ENCODE assay signal across 17 cellular contexts in the genomic region with DNA sequence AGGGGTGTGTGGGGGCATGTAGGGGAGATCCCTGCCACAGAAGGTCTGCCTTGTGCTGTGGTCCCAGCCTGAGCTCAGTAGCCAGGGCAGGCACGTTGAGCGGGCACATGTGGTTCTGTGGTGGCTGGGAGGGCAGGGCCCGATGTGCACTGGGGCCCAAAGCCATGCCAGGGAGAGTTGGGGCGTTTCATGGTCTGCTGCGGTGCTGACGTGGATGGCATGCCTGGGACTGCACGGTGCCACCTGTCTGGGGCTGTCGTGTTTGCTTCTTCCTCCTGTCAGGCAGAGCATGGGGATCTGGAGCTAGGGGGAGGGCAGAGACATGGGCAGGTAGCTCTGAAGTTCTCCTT. TPM values are rescaled to one million over a fixed set of nuclear protein-coding genes. Genes with fewer than 3 reads are reported as not detected.
DNase-seq lines count a peak whose midpoint lies in the region; ATAC-seq and TF ChIP-seq lines count a peak whose summit lies in the region.
"Had no signal": no experiment of that assay in that cellular context is flagged by ENCODE, and none has a peak within 500 bp of the region (broad histone marks: within the 10 kb centered on the region; RNA-seq: fewer than 3 reads in every experiment).

No MANE protein-coding gene starts in this region.

- ATAC-seq in activated T-helper 17 cell treated with anti-CD3 and anti-CD28 coated beads, Interleukin-2, amount 50 U/mL, for 72 hours (replicated peaks), result no peak
- ATAC-seq in effector memory CD8-positive, alpha-beta T cell (replicated peaks), result no peak
- ATAC-seq in HG03045 (IDR thresholded peaks at IDR 0.05; ENCODE audit: unreplicated experiment), result no peak

- H3K27me3 Mint-ChIP-seq in activated T-cell treated with anti-CD3 and anti-CD28 coated beads, Interleukin-2, amount 50 U/mL, for 24 hours, result no peaks in the 10 kb centered on the region
- H3K27me3 Mint-ChIP-seq in activated T-helper 17 cell treated with anti-CD3 and anti-CD28 coated beads, Interleukin-2, amount 50 U/mL, for 72 hours, result no peaks in the 10 kb centered on the region
- no peaks in the 10 kb centered on the region for H3K27me3 Mint-ChIP-seq in effector memory CD8-positive, alpha-beta T cell
- H3K27me3 Mint-ChIP-seq: CD4-positive, CD25-positive, alpha-beta regulatory T cell had no signal

- H3K27ac ChIP-seq in osteoblast (ENCODE audit: low read depth, low read length) (no peak overlapping the region), vagina (no peak overlapping the region)
- H3K27ac ChIP-seq: 22Rv1; BLaER1 treated with 17β-estradiol and CSF1 and Interleukin-3, amounts not matched to agents 10 nM and 100 nM; HL-60 had no signal

- H3K4me3 Mint-ChIP-seq in activated T-cell treated with anti-CD3 and anti-CD28 coated beads, Interleukin-2, amount 50 U/mL, for 24 hours, result no peak overlapping the region
- no peak overlapping the region for H3K4me3 Mint-ChIP-seq in activated T-helper 17 cell treated with anti-CD3 and anti-CD28 coated beads, Interleukin-2, amount 50 U/mL, for 72 hours
- H3K4me3 Mint-ChIP-seq in effector memory CD8-positive, alpha-beta T cell, result no peak overlapping the region
- H3K4me3 Mint-ChIP-seq: CD4-positive, CD25-positive, alpha-beta regulatory T cell had no signal

- no peaks in the 10 kb centered on the region for H3K79me2 ChIP-seq in osteoblast (ENCODE audit: insufficient read depth, low read length)

- DNase-seq in activated T-cell treated with anti-CD3 and anti-CD28 coated beads, Interleukin-2, amount 50 U/mL, for 24 hours, result no peak
- no peak for DNase-seq in activated T-cell treated with anti-CD3 and anti-CD28 coated beads, Interleukin-2, amount 50 U/mL, for 1 hour
- no peak for DNase-seq in effector memory CD8-positive, alpha-beta T cell
- DNase-seq in osteoblast (ENCODE audit: insufficient read length, low spot score, missing footprints) (peak; percentile 49), AG20443 (ENCODE audit: low spot score) (no peak), vagina (ENCODE audit: extremely low spot score in 2 of 2) (no peak)
- DNase-seq: AML-193; CD4-positive, CD25-positive, alpha-beta regulatory T cell; DMS53; GF-D8 had no signal

- H3K27me3 ChIP-seq in osteoblast (ENCODE audit: insufficient read depth, low read length) (no peaks in the 10 kb centered on the region), vagina (no peaks in the 10 kb centered on the region)
- H3K27me3 ChIP-seq: BLaER1 treated with 17β-estradiol and CSF1 and Interleukin-3, amounts not matched to agents 10 nM and 100 nM had no signal

- intact Hi-C loops in vagina (cut with DNase I), result no loop called here

- peaks cover 50% of the 10 kb centered on the region for H3K36me3 ChIP-seq in osteoblast (ENCODE audit: insufficient read depth, low read length)
- H3K36me3 ChIP-seq in vagina, result peaks cover 0 to 58% of the 10 kb centered on the region in 2 donors

- no peaks in the 10 kb centered on the region for H4K20me1 ChIP-seq in osteoblast (ENCODE audit: insufficient read depth, low read length)

- H3K4me2 ChIP-seq in osteoblast (ENCODE audit: insufficient read depth, low read length), result no peak overlapping the region
- H3K4me2 ChIP-seq: BLaER1 treated with 17β-estradiol and CSF1 and Interleukin-3, amounts not matched to agents 10 nM and 100 nM had no signal

- H3K4me3 ChIP-seq in osteoblast (ENCODE audit: insufficient read depth, low read length) (no peak overlapping the region), vagina (no peak overlapping the region)
- H3K4me3 ChIP-seq: BLaER1 treated with 17β-estradiol and CSF1 and Interleukin-3, amounts not matched to agents 10 nM and 100 nM; HAP-1 had no signal

- no peaks in the 10 kb centered on the region for H3K4me1 ChIP-seq in osteoblast (ENCODE audit: insufficient read depth, low read length)
- no peaks in the 10 kb centered on the region for H3K4me1 ChIP-seq in vagina
- H3K4me1 ChIP-seq: HAP-1 had no signal

- H2AFZ ChIP-seq in osteoblast (ENCODE audit: low read length), result no peak overlapping the region

- H3K4me1 Mint-ChIP-seq in activated T-cell treated with anti-CD3 and anti-CD28 coated beads, Interleukin-2, amount 50 U/mL, for 24 hours (ENCODE audit: low read depth), result peaks cover 22% of the 10 kb centered on the region
- no peaks in the 10 kb centered on the region for H3K4me1 Mint-ChIP-seq in activated T-helper 17 cell treated with anti-CD3 and anti-CD28 coated beads, Interleukin-2, amount 50 U/mL, for 72 hours
- peaks cover 7 to 10% of the 10 kb centered on the region in 2 donors for H3K4me1 Mint-ChIP-seq in effector memory CD8-positive, alpha-beta T cell (ENCODE audit: low read depth in 2 of 2)

- no peak for TF ChIP-seq POLR2A in vagina (IDR thresholded peaks at IDR 0.05)

- no peak for TF ChIP-seq CTCF in osteoblast (IDR thresholded peaks at IDR 0.05; ENCODE audit: extremely low read depth, low read depth, low read length)
- TF ChIP-seq CTCF in vagina (IDR thresholded peaks at IDR 0.05), result no peak

- H3K9me3 ChIP-seq in osteoblast (ENCODE audit: low read depth, low read length), result no peaks in the 10 kb centered on the region
- no peaks in the 10 kb centered on the region for H3K9me3 ChIP-seq in vagina
- H3K9me3 ChIP-seq: BLaER1 treated with 17β-estradiol and CSF1 and Interleukin-3, amounts not matched to agents 10 nM and 100 nM; HAP-1 had no signal

- no peaks in the 10 kb centered on the region for H3K9me3 Mint-ChIP-seq in activated T-cell treated with anti-CD3 and anti-CD28 coated beads, Interleukin-2, amount 50 U/mL, for 24 hours
- no peaks in the 10 kb centered on the region for H3K9me3 Mint-ChIP-seq in activated T-helper 17 cell treated with anti-CD3 and anti-CD28 coated beads, Interleukin-2, amount 50 U/mL, for 72 hours
- no peaks in the 10 kb centered on the region for H3K9me3 Mint-ChIP-seq in effector memory CD8-positive, alpha-beta T cell
- H3K9me3 Mint-ChIP-seq: CD4-positive, CD25-positive, alpha-beta regulatory T cell had no signal

- H3K36me3 Mint-ChIP-seq in activated T-cell treated with anti-CD3 and anti-CD28 coated beads, Interleukin-2, amount 50 U/mL, for 24 hours (ENCODE audit: low read depth), result peaks cover 82% of the 10 kb centered on the region
- peaks cover 60% of the 10 kb centered on the region for H3K36me3 Mint-ChIP-seq in activated T-helper 17 cell treated with anti-CD3 and anti-CD28 coated beads, Interleukin-2, amount 50 U/mL, for 72 hours (ENCODE audit: low read depth)
- peaks cover 48% of the 10 kb centered on the region for H3K36me3 Mint-ChIP-seq in effector memory CD8-positive, alpha-beta T cell (ENCODE audit: insufficient read depth)

- H3K27ac Mint-ChIP-seq in activated T-cell treated with anti-CD3 and anti-CD28 coated beads, Interleukin-2, amount 50 U/mL, for 24 hours, result peak overlapping the region; percentile 44
- peak overlapping the region; percentile 38 for H3K27ac Mint-ChIP-seq in activated T-helper 17 cell treated with anti-CD3 and anti-CD28 coated beads, Interleukin-2, amount 50 U/mL, for 72 hours
- peak overlapping the region; percentile 36 to 60 for H3K27ac Mint-ChIP-seq in effector memory CD8-positive, alpha-beta T cell

RNA-seq across cellular contexts. Expression of a gene that starts 19.3 kb away (rescaled TPM):
- total RNA-seq in activated T-helper 17 cell treated with anti-CD3 and anti-CD28 coated beads, Interleukin-2, amount 50 U/mL, for 72 hours, result 10 to 100 TPM; 37.0 to 50.0 TPM
- total RNA-seq in osteoblast, result 25.3 and 29.2 TPM in 2 replicates
- total RNA-seq in vagina, result 44.7 TPM

RNA-seq across cellular contexts. Expression of a gene that starts 43.0 kb away (rescaled TPM):
- total RNA-seq in activated T-helper 17 cell treated with anti-CD3 and anti-CD28 coated beads, Interleukin-2, amount 50 U/mL, for 72 hours, result 10 to 100 TPM; 15.3 to 48.5 TPM
- 10.5 and 13.3 TPM in 2 replicates for total RNA-seq in osteoblast
- 33.9 TPM for total RNA-seq in vagina

RNA-seq across cellular contexts. Expression of a gene that starts 50.5 kb away (rescaled TPM):
- total RNA-seq in activated T-helper 17 cell treated with anti-CD3 and anti-CD28 coated beads, Interleukin-2, amount 50 U/mL, for 72 hours, result 1 to 10 TPM in 1 of 2 donors, under 1 TPM in 1; 0.91 to 4.6 TPM
- 1.8 and 2.2 TPM in 2 replicates for total RNA-seq in osteoblast
- total RNA-seq in vagina, result 4.9 TPM

RNA-seq across cellular contexts. Expression of a gene that starts 52.6 kb away (rescaled TPM):
- total RNA-seq in activated T-helper 17 cell treated with anti-CD3 and anti-CD28 coated beads, Interleukin-2, amount 50 U/mL, for 72 hours, result under 1 TPM; 0.29 to 0.37 TPM
- total RNA-seq in osteoblast (0.29 and 0.36 TPM in 2 replicates), vagina (not detected)
- total RNA-seq: CD4-positive, CD25-positive, alpha-beta regulatory T cell; H1 had no signal

RNA-seq across cellular contexts. Expression of a gene that starts 55.3 kb away (rescaled TPM):
- 10 to 100 TPM; 28.9 to 56.6 TPM for total RNA-seq in activated T-helper 17 cell treated with anti-CD3 and anti-CD28 coated beads, Interleukin-2, amount 50 U/mL, for 72 hours
- total RNA-seq in osteoblast (15.6 and 25.0 TPM in 2 replicates), vagina (22.6 TPM)
